In genomic region chr1:84481317-84481716, GRCh38 we compare ENCODE assay signal across 15 cellular contexts. TPM values are rescaled to one million over a fixed set of nuclear protein-coding genes. Genes with fewer than 3 reads are reported as not detected.
DNase-seq lines count a peak whose midpoint lies in the region; ATAC-seq and TF ChIP-seq lines count a peak whose summit lies in the region.
"Had no signal": no experiment of that assay in that cellular context is flagged by ENCODE, and none has a peak within 500 bp of the region (broad histone marks: within the 10 kb centered on the region; RNA-seq: fewer than 3 reads in every experiment).

No MANE protein-coding gene starts in this region.

- no peaks in the 10 kb centered on the region for H3K27me3 ChIP-seq in breast epithelium
- H3K27me3 ChIP-seq in SU-DHL-6 (ENCODE audit: low read length), result no peaks in the 10 kb centered on the region
- H3K27me3 ChIP-seq: foreskin keratinocyte had no signal

- H3K36me3 Mint-ChIP-seq in MCF 10A (ENCODE audit: insufficient read depth, unreplicated experiment) (peaks cover 48% of the 10 kb centered on the region), endothelial cell (ENCODE audit: low read depth, unreplicated experiment) (peaks cover 12% of the 10 kb centered on the region)
- H3K36me3 Mint-ChIP-seq in stimulated activated naive B cell treated with anti-CD40 and anti-IgM and Interleukin-4, amounts not matched to agents 10 μg/mL and 1 μg/mL and 100 μg/mL, for 72 hours, result peaks cover 33 to 50% of the 10 kb centered on the region in 2 donors

- H3K4me3 Mint-ChIP-seq in MCF 10A (ENCODE audit: unreplicated experiment) (peak overlapping the region; percentile 88), endothelial cell (ENCODE audit: unreplicated experiment) (no peak overlapping the region)
- peak overlapping the region in 1 of 2 donors; percentile 19 for H3K4me3 Mint-ChIP-seq in stimulated activated naive B cell treated with anti-CD40 and anti-IgM and Interleukin-4, amounts not matched to agents 10 μg/mL and 1 μg/mL and 100 μg/mL, for 72 hours

- no peak overlapping the region for H3K27ac ChIP-seq in breast epithelium
- H3K27ac ChIP-seq in SU-DHL-6 (ENCODE audit: low read depth, low read length), result no peak overlapping the region
- H3K27ac ChIP-seq: foreskin keratinocyte, prostate gland had no signal

- peaks cover 66% of the 10 kb centered on the region for H3K79me2 ChIP-seq in SU-DHL-6 (ENCODE audit: insufficient read depth, low read length)

- no peaks in the 10 kb centered on the region for H3K9me2 ChIP-seq in SU-DHL-6 (replicated peaks; ENCODE audit: insufficient read depth, low read length)

- POLR2A ChIA-PET in MCF 10A (lab: Yijun Ruan, JAX), result interaction anchor here (0.5 to 4.8 kb wide), 11 partner anchors 8 to 1004 kb away, joined by 3 to 90 read pairs (median 5); partner anchors contain the start of genes CTBS, GNG5 and SPATA1

- intact Hi-C loops in MCF 10A (cut with micrococcal nuclease) (no loop called here), breast epithelium (cut with DNase I; ENCODE audit: low total_unique reads) (no loop called here)

- CTCF ChIA-PET in MCF 10A (lab: Yijun Ruan, JAX), result interaction anchor here (0.7 to 1.9 kb wide), 7 partner anchors 22 to 463 kb away, joined by 3 to 9 read pairs (median 4); no protein-coding TSS in a partner anchor

- TF ChIP-seq CTCF in MCF 10A (IDR thresholded peaks at IDR 0.05; ENCODE audit: unreplicated experiment), result no peak
- no peak for TF ChIP-seq CTCF in breast epithelium (IDR thresholded peaks at IDR 0.05)
- TF ChIP-seq CTCF in SU-DHL-6 (IDR thresholded peaks at IDR 0.05; ENCODE audit: insufficient read depth, low read length, poor library complexity, severe bottlenecking), result no peak
- no peak for TF ChIP-seq CTCF in endothelial cell (IDR thresholded peaks at IDR 0.05; ENCODE audit: unreplicated experiment)

- H3K4me3 ChIP-seq in breast epithelium (no peak overlapping the region), SU-DHL-6 (ENCODE audit: insufficient read depth, low read length, poor library complexity, severe bottlenecking) (no peak overlapping the region)
- H3K4me3 ChIP-seq: prostate gland had no signal

- peaks cover 0 to 8% of the 10 kb centered on the region in 2 donors for H3K4me1 ChIP-seq in breast epithelium

- H3K9ac ChIP-seq in SU-DHL-6 (ENCODE audit: low read length), result no peak overlapping the region

- no TSS peak for BruUV-seq in MCF 10A (replicated peaks; lab: Mats Ljungman, UMichigan)

- no peak overlapping the region for H2AFZ ChIP-seq in SU-DHL-6 (ENCODE audit: low read depth, low read length, severe bottlenecking)

- H3K27me3 Mint-ChIP-seq in MCF 10A (ENCODE audit: insufficient read depth, unreplicated experiment), result no peaks in the 10 kb centered on the region
- H3K27me3 Mint-ChIP-seq in endothelial cell (ENCODE audit: unreplicated experiment), result peaks cover 5% of the 10 kb centered on the region
- H3K27me3 Mint-ChIP-seq in stimulated activated naive B cell treated with anti-CD40 and anti-IgM and Interleukin-4, amounts not matched to agents 10 μg/mL and 1 μg/mL and 100 μg/mL, for 72 hours, result peaks cover 8 to 9% of the 10 kb centered on the region in 2 donors

- H3K36me3 ChIP-seq in breast epithelium (no peaks in the 10 kb centered on the region), SU-DHL-6 (ENCODE audit: low read length) (peaks cover 37% of the 10 kb centered on the region)

- peaks cover 22% of the 10 kb centered on the region; the same call in 1 of the 2 replicates for H4K20me1 ChIP-seq in SU-DHL-6 (ENCODE audit: low read depth, low read length)

- H3K4me1 Mint-ChIP-seq in MCF 10A (ENCODE audit: insufficient read depth, unreplicated experiment) (peaks cover 21% of the 10 kb centered on the region), endothelial cell (ENCODE audit: unreplicated experiment) (peaks cover 7% of the 10 kb centered on the region)
- peaks cover 28 to 47% of the 10 kb centered on the region in 2 donors for H3K4me1 Mint-ChIP-seq in stimulated activated naive B cell treated with anti-CD40 and anti-IgM and Interleukin-4, amounts not matched to agents 10 μg/mL and 1 μg/mL and 100 μg/mL, for 72 hours

- H3K27ac Mint-ChIP-seq in MCF 10A (ENCODE audit: low read depth, unreplicated experiment) (peak overlapping the region; percentile 35), endothelial cell (ENCODE audit: unreplicated experiment) (peak overlapping the region; percentile 67)
- H3K27ac Mint-ChIP-seq in stimulated activated naive B cell treated with anti-CD40 and anti-IgM and Interleukin-4, amounts not matched to agents 10 μg/mL and 1 μg/mL and 100 μg/mL, for 72 hours, result no peak overlapping the region

- H3K9me3 Mint-ChIP-seq in MCF 10A (ENCODE audit: unreplicated experiment), result peaks cover 8% of the 10 kb centered on the region
- no peaks in the 10 kb centered on the region for H3K9me3 Mint-ChIP-seq in endothelial cell (ENCODE audit: unreplicated experiment)
- H3K9me3 Mint-ChIP-seq in stimulated activated naive B cell treated with anti-CD40 and anti-IgM and Interleukin-4, amounts not matched to agents 10 μg/mL and 1 μg/mL and 100 μg/mL, for 72 hours, result peaks cover 14 to 17% of the 10 kb centered on the region in 2 donors

- H3F3A ChIP-seq in SU-DHL-6 (ENCODE audit: insufficient read depth), result no peaks in the 10 kb centered on the region

- no peak for TF ChIP-seq POLR2A in breast epithelium (IDR thresholded peaks at IDR 0.05)

- no peaks in the 10 kb centered on the region for H3K9me3 ChIP-seq in breast epithelium
- H3K9me3 ChIP-seq in SU-DHL-6 (ENCODE audit: insufficient read depth, low read length), result peaks cover 7% of the 10 kb centered on the region; the same call in 1 of the 2 replicates
- H3K9me3 ChIP-seq: prostate gland had no signal

- no peak for ATAC-seq in stimulated activated naive B cell treated with anti-CD40 and anti-IgM and Interleukin-4, amounts not matched to agents 10 μg/mL and 1 μg/mL and 100 μg/mL, for 72 hours (replicated peaks)
- ATAC-seq: foreskin keratinocyte, Right ventricle myocardium inferior had no signal

- H3K4me2 ChIP-seq in SU-DHL-6 (ENCODE audit: low read depth, low read length, poor library complexity, severe bottlenecking), result peak overlapping the region; percentile 98

- no peak for DNase-seq in MCF 10A (ENCODE audit: unreplicated experiment)
- DNase-seq in breast epithelium (ENCODE audit: low spot score in 2 of 2), result no peak
- DNase-seq in endothelial cell (ENCODE audit: low spot score), result no peak
- DNase-seq in DMS153 treated with DMSO at 0.1 percent for 48 hours (lab: John Stamatoyannopoulos, UW; ENCODE audit: unreplicated experiment), result no peak
- DNase-seq in stimulated activated CD4-positive, alpha-beta T cell treated with anti-CD3 and anti-CD28 coated beads, Interleukin-2, amount 100 ng/mL, for 48 hours, result no peak
- DNase-seq in stimulated activated naive B cell treated with anti-CD40 and anti-IgM and Interleukin-4, amounts not matched to agents 10 μg/mL and 1 μg/mL and 100 μg/mL, for 72 hours, result no peak
- no peak for DNase-seq in Kasumi-1 (lab: John Stamatoyannopoulos, UW)
- DNase-seq: effector CD4-positive, alpha-beta T cell; foreskin keratinocyte; mesendoderm; NCI-H146; NCI-H524 treated with DMSO at 0.1 percent for 48 hours had no signal

RNA-seq across cellular contexts. Expression of gene RPF1, which starts 2.3 kb away (rescaled TPM):
- total RNA-seq in MCF 10A (2022) (36.0 and 43.1 TPM in 2 replicates), breast epithelium (10 to 100 TPM; 33.6 to 44.6 (median 41.6) TPM), endothelial cell (ENCODE audit: unreplicated experiment) (18.4 TPM)

RNA-seq across cellular contexts. Expression of gene SPATA1, which starts 24.9 kb away (rescaled TPM):
- total RNA-seq in MCF 10A (2022) (1.0 and 1.2 TPM in 2 replicates), breast epithelium (1 to 10 TPM in 1 of 3 donors, under 1 TPM in 2; 0.16 to 1.0 (median 0.33) TPM), endothelial cell (ENCODE audit: unreplicated experiment) (1.2 TPM)

RNA-seq across cellular contexts. Expression of gene GNG5, which starts 25.1 kb away (rescaled TPM):
- total RNA-seq in MCF 10A (2022) (121 and 122 TPM in 2 replicates), breast epithelium (10 to 100 TPM; 47.8 to 66.6 (median 47.9) TPM), endothelial cell (ENCODE audit: unreplicated experiment) (144 TPM)
